25 cellular contexts compared by ENCODE assay signal in the genomic region with DNA sequence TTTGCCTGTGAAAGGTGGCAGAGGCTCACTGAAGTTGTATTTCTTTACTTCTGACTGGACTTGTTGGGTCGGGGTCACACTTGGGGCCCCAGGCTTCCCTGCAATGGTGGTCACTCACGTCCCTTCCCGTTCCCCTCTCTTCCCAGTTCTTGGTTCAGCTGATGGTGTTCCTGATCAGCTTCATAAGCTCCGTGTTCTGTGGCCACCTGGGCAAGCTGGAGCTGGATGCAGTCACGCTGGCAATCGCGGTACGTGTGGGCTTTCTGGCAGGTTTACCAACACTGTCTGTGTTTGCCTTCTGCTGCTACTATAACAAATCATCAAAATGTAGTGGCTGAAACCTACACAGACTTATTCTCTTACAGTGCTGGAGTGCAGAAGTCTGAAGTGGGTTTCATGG. TPM values are rescaled to one million over a fixed set of nuclear protein-coding genes. Genes with fewer than 3 reads are reported as not detected.
"Had no signal": no experiment of that assay in that cellular context is flagged by ENCODE, and none has a peak within 500 bp of the region (broad histone marks: within the 10 kb centered on the region; RNA-seq: fewer than 3 reads in every experiment).

No MANE protein-coding gene starts in this region.

- ATAC-seq: K562 had no signal

- H3K9ac ChIP-seq: KMS-11 had no signal

- H3K4me3 ChIP-seq: K562, SJSA1, SK-N-MC had no signal

- H3K36me3 ChIP-seq: SJSA1 had no signal

- H3K4me2 ChIP-seq: KMS-11 had no signal

- H3K9me3 ChIP-seq: SJSA1 had no signal

- FAIRE-seq: HTR-8/SVneo, K562, RCC 7860 had no signal

- H3K27ac ChIP-seq: HL-60, KMS-11, SJSA1, SK-N-MC had no signal

- DNase-seq: Kasumi-1, MM.1S, NCI-H1092 treated with DMSO at 0.1 percent for 48 hours, NCI-H1436, NCI-H187, NCI-H2029, NCI-H2081 treated with DMSO at 0.1 percent for 48 hours, NCI-H2171, NCI-H226, NCI-H446, NCI-H510A, NCI-H524 treated with DMSO at 0.1 percent for 48 hours, NCI-H69, NCI-H774, Right ventricle myocardium superior, RPMI8226, SIG-M5 had no signal

- H3K4me1 ChIP-seq: SJSA1 had no signal

RNA-seq across cellular contexts. Expression of gene SLC47A1, which starts 8.6 kb away (rescaled TPM):
- total RNA-seq: K562, SJSA1 had no signal
- polyA plus RNA-seq: IgD-negative memory B cell, K562 had no signal
